In genomic region chr19:13154241-13154778, GRCh38 we compare ENCODE assay signal across 8 cellular contexts. TPM values are rescaled to one million over a fixed set of nuclear protein-coding genes. Genes with fewer than 3 reads are reported as not detected.
DNase-seq lines count a peak whose midpoint lies in the region; ATAC-seq lines count a peak whose summit lies in the region.

No MANE protein-coding gene starts in this region.

- H3K27ac ChIP-seq in CD4-positive, alpha-beta memory T cell (ENCODE audit: low read depth, low read length): peak overlapping the region; percentile 98
- peak overlapping the region; percentile 99 for H3K27ac ChIP-seq in rectal smooth muscle tissue (ENCODE audit: low read depth, low read length)

- peak overlapping the region; percentile 94 to 99 (median 98) for H3K27ac Mint-ChIP-seq in CD4-positive, alpha-beta memory T cell

- H3K4me1 Mint-ChIP-seq in CD4-positive, alpha-beta memory T cell: peaks cover 26 to 75% (median 35%) of the 10 kb centered on the region in 4 donors

- H3K4me3 Mint-ChIP-seq in CD4-positive, alpha-beta memory T cell: peak overlapping the region; percentile 95 to 99 (median 99)

- ATAC-seq in left ventricle myocardium superior (peak; percentile 17), HG03460 (IDR thresholded peaks at IDR 0.05; ENCODE audit: unreplicated experiment) (no peak), HG03159 (IDR thresholded peaks at IDR 0.05; ENCODE audit: unreplicated experiment) (no peak)

- H3K4me1 ChIP-seq in CD4-positive, alpha-beta memory T cell (ENCODE audit: insufficient read depth, low read length): peaks cover 38% of the 10 kb centered on the region
- H3K4me1 ChIP-seq in rectal smooth muscle tissue (ENCODE audit: control insufficient read depth, insufficient read depth, low read length): peaks cover 9% of the 10 kb centered on the region

- peaks cover 20 to 46% of the 10 kb centered on the region in 2 donors for H3K36me3 Mint-ChIP-seq in CD4-positive, alpha-beta memory T cell

- POLR2A ChIA-PET in CD4-positive, alpha-beta memory T cell (lab: Charles Lee; ENCODE audit: partially characterized antibody): interaction anchor here (0.9 to 6.6 kb wide), 14 partner anchors 8 to 124 kb away, joined by 3 to 401 read pairs (median 10); partner anchors contain the start of genes LYL1, NACC1 and TRMT1

- no peaks in the 10 kb centered on the region for H3K27me3 ChIP-seq in CD4-positive, alpha-beta memory T cell (ENCODE audit: insufficient read depth, low read length)
- no peaks in the 10 kb centered on the region for H3K27me3 ChIP-seq in rectal smooth muscle tissue (ENCODE audit: control insufficient read depth, insufficient read depth, low read length)

- H3K9me3 Mint-ChIP-seq in CD4-positive, alpha-beta memory T cell: peaks cover 0 to 24% (median 3%) of the 10 kb centered on the region in 8 donors

- CTCF ChIA-PET in CD4-positive, alpha-beta memory T cell (lab: Charles Lee; ENCODE audit: partially characterized antibody): interaction anchor here (0.5 to 6.3 kb wide), 7 partner anchors 12 to 80 kb away, joined by 3 to 52 read pairs (median 7); no protein-coding TSS in a partner anchor

- H3K9me3 ChIP-seq in CD4-positive, alpha-beta memory T cell (ENCODE audit: control insufficient read depth in 1 of 2, low read length in 2 of 2): no peaks in the 10 kb centered on the region

- peaks cover 5% of the 10 kb centered on the region for H3K36me3 ChIP-seq in CD4-positive, alpha-beta memory T cell (ENCODE audit: insufficient read depth, low read length)
- no peaks in the 10 kb centered on the region for H3K36me3 ChIP-seq in rectal smooth muscle tissue (ENCODE audit: control insufficient read depth, insufficient read depth, low read length)

- peak overlapping the region; percentile 98 to 100 for H3K4me3 ChIP-seq in CD4-positive, alpha-beta memory T cell (ENCODE audit: low read length in 2 of 2)
- peak overlapping the region; percentile 99 for H3K4me3 ChIP-seq in rectal smooth muscle tissue (ENCODE audit: low read length)

- H3K27me3 Mint-ChIP-seq in CD4-positive, alpha-beta memory T cell: peaks cover 0 to 3% of the 10 kb centered on the region in 2 donors

- peak; percentile 34 to 69 (median 48) for DNase-seq in CD4-positive, alpha-beta memory T cell
- DNase-seq in HT1080 (ENCODE audit: low read depth) (peak; percentile 62), SKM-1 treated with dmso at 0.1 percent for 144 hours (lab: John Stamatoyannopoulos, UW; ENCODE audit: unreplicated experiment) (peak; percentile 57), anterior cingulate cortex (lab: John Stamatoyannopoulos, UW) (peak in 30 of 58 donors; percentile 19 to 53 (median 32)), left ventricle myocardium superior (peak; percentile 92)

- intact Hi-C loops in CD4-positive, alpha-beta memory T cell (cut with micrococcal nuclease): loop anchor here (5.0 kb wide), 3 partner anchors 362 to 928 kb away; partner anchors contain the start of gene JUNB
- intact Hi-C loops in left ventricle myocardium superior (cut with micrococcal nuclease): no loop called here

- H3K9ac ChIP-seq in rectal smooth muscle tissue (ENCODE audit: low read length): peak overlapping the region; percentile 100

RNA-seq across cellular contexts. Expression of gene IER2, which starts 4.1 kb away (rescaled TPM):
- total RNA-seq in CD4-positive, alpha-beta memory T cell: 100 to 1,000 TPM; 148 to 153 TPM
- 100 to 1,000 TPM; 201 to 446 TPM for polyA plus RNA-seq in CD4-positive, alpha-beta memory T cell
- total RNA-seq in HT1080 (2014; rRNA removed; shearing (Covaris generic)): 35.7 and 42.6 TPM in 2 replicates
- 129 and 145 TPM in 2 replicates for polyA plus RNA-seq in HT1080 (2015; cell fraction: cytosol; rRNA removed)
- polyA plus RNA-seq in HT1080 (2015; cell fraction: nucleus; rRNA removed): 202 and 238 TPM in 2 replicates
- total RNA-seq in left ventricle myocardium superior: 19.8 TPM

RNA-seq across cellular contexts. Expression of gene STX10, which starts 4.1 kb away (rescaled TPM):
- total RNA-seq in CD4-positive, alpha-beta memory T cell: 10 to 100 TPM; 63.7 to 64.0 TPM
- polyA plus RNA-seq in CD4-positive, alpha-beta memory T cell: 10 to 100 TPM; 57.9 to 64.2 TPM
- total RNA-seq in HT1080 (2014; rRNA removed; shearing (Covaris generic)): 109 and 122 TPM in 2 replicates
- polyA plus RNA-seq in HT1080 (2015; cell fraction: cytosol; rRNA removed): 85.4 and 93.9 TPM in 2 replicates
- polyA plus RNA-seq in HT1080 (2015; cell fraction: nucleus; rRNA removed): 96.7 and 119 TPM in 2 replicates
- 46.4 TPM for total RNA-seq in left ventricle myocardium superior

RNA-seq across cellular contexts. Expression of gene NACC1, which starts 36.2 kb away (rescaled TPM):
- 10 to 100 TPM; 25.8 to 34.1 TPM for total RNA-seq in CD4-positive, alpha-beta memory T cell
- 1 to 10 TPM in 1 of 2 donors, under 1 TPM in 1; 0.15 to 1.8 TPM for polyA plus RNA-seq in CD4-positive, alpha-beta memory T cell
- total RNA-seq in HT1080 (2014; rRNA removed; shearing (Covaris generic)): 126 and 181 TPM in 2 replicates
- polyA plus RNA-seq in HT1080 (2015; cell fraction: cytosol; rRNA removed): 83.7 and 86.1 TPM in 2 replicates
- 52.1 and 55.6 TPM in 2 replicates for polyA plus RNA-seq in HT1080 (2015; cell fraction: nucleus; rRNA removed)
- 50.0 TPM for total RNA-seq in left ventricle myocardium superior

RNA-seq across cellular contexts. Expression of gene TRMT1, which starts 37.8 kb away (rescaled TPM):
- total RNA-seq in CD4-positive, alpha-beta memory T cell: 10 to 100 TPM; 70.6 to 78.4 TPM
- polyA plus RNA-seq in CD4-positive, alpha-beta memory T cell: 10 to 100 TPM; 18.0 to 24.9 TPM
- 56.0 and 56.6 TPM in 2 replicates for total RNA-seq in HT1080 (2014; rRNA removed; shearing (Covaris generic))
- polyA plus RNA-seq in HT1080 (2015; cell fraction: cytosol; rRNA removed): 23.9 and 25.8 TPM in 2 replicates
- 170 and 185 TPM in 2 replicates for polyA plus RNA-seq in HT1080 (2015; cell fraction: nucleus; rRNA removed)
- 22.4 TPM for total RNA-seq in left ventricle myocardium superior

RNA-seq across cellular contexts. Expression of gene LYL1, which starts 51.7 kb away (rescaled TPM):
- 10 to 100 TPM; 16.1 to 16.9 TPM for total RNA-seq in CD4-positive, alpha-beta memory T cell
- polyA plus RNA-seq in CD4-positive, alpha-beta memory T cell: 1 to 10 TPM; 2.3 to 9.4 TPM
- total RNA-seq in HT1080 (2014; rRNA removed; shearing (Covaris generic)): not detected in 2 replicates
- polyA plus RNA-seq in HT1080 (2015; cell fraction: cytosol; rRNA removed): not detected in 2 replicates
- polyA plus RNA-seq in HT1080 (2015; cell fraction: nucleus; rRNA removed): not detected in 2 replicates
- 8.8 TPM for total RNA-seq in left ventricle myocardium superior

Comparison
In these comparisons a context has a peak if more than half of its experiments do, and no peak if none do; other contexts are left out.
1. DNase-seq: peak in every context shown above with its lines; median percentile 92 in left ventricle myocardium superior; 62 in HT1080; 57 in SKM-1 treated with dmso at 0.1 percent for 144 hours; 48 in CD4-positive, alpha-beta memory T cell; 32 in anterior cingulate cortex.